ENCODE assay signal across 10 cellular contexts in the genomic region with DNA sequence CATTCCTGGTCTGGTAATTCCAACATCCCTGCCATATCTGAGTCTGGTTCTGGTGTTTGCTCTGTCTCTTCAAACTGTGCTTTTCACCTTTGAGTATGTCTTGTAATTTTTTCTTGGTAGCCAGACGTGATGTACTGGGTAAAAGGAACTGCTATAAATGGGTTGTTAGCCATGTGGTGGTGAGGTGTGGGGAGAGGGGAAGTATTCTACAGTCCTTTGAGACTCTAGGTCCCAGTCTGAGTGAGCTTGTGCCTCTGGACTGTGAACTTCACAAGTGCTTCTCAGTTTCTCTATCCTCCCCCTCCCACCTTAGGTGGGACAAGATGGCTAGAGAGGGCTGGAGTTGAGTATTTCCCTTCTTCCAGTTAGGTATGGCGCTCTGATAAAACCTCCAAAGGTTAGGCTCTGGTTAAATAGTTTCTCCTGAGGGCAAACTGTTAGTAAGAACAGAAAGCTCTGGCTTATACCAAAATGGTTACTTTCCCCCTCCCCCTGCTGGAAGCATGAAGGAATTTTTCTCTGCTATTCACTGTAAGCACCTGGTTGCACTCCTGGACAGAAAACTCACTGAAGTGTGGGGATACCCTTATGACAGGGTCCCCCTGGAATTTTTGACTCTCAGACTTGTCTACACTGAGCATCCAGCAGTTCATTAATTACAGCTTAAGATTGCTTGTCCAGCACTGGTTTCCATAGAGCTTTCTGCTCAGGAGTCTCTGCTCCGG.
DNase-seq lines count a peak whose midpoint lies in the region; ATAC-seq and TF ChIP-seq lines count a peak whose summit lies in the region.
"Had no signal": no experiment of that assay in that cellular context is flagged by ENCODE, and none has a peak within 500 bp of the region (broad histone marks: within the 10 kb centered on the region; RNA-seq: fewer than 3 reads in every experiment).

No MANE protein-coding gene starts in this region.

- no peak overlapping the region for H3K4me3 ChIP-seq in effector memory CD4-positive, alpha-beta T cell (ENCODE audit: insufficient read depth, low read depth, low read length, poor library complexity, severe bottlenecking)

- peaks cover 13% of the 10 kb centered on the region for H3K4me1 ChIP-seq in effector memory CD4-positive, alpha-beta T cell (ENCODE audit: control insufficient read depth, insufficient read depth, low read length, poor library complexity, severe bottlenecking)

- peaks cover 19% of the 10 kb centered on the region for H3K4me1 Mint-ChIP-seq in endothelial cell (ENCODE audit: unreplicated experiment)
- peaks cover 27% of the 10 kb centered on the region for H3K4me1 Mint-ChIP-seq in stimulated activated memory B cell treated with anti-CD40 and anti-IgM and Interleukin-4, amounts not matched to agents 10 μg/mL and 1 μg/mL and 100 μg/mL, for 72 hours
- peaks cover 18% of the 10 kb centered on the region for H3K4me1 Mint-ChIP-seq in activated CD4-positive, alpha-beta T cell treated with anti-CD3 and anti-CD28 coated beads, Interleukin-2, amount 10 ng/mL, durations not matched to agents 24 days and 14 days

- no peak overlapping the region for H3K4me3 Mint-ChIP-seq in endothelial cell (ENCODE audit: unreplicated experiment)
- H3K4me3 Mint-ChIP-seq in stimulated activated memory B cell treated with anti-CD40 and anti-IgM and Interleukin-4, amounts not matched to agents 10 μg/mL and 1 μg/mL and 100 μg/mL, for 72 hours, result no peak overlapping the region
- H3K4me3 Mint-ChIP-seq in activated CD4-positive, alpha-beta T cell treated with anti-CD3 and anti-CD28 coated beads, Interleukin-2, amount 10 ng/mL, durations not matched to agents 24 days and 14 days, result no peak overlapping the region

- H3K27ac Mint-ChIP-seq in endothelial cell (ENCODE audit: unreplicated experiment), result no peak overlapping the region
- no peak overlapping the region for H3K27ac Mint-ChIP-seq in stimulated activated memory B cell treated with anti-CD40 and anti-IgM and Interleukin-4, amounts not matched to agents 10 μg/mL and 1 μg/mL and 100 μg/mL, for 72 hours
- H3K27ac Mint-ChIP-seq in activated CD4-positive, alpha-beta T cell treated with anti-CD3 and anti-CD28 coated beads, Interleukin-2, amount 10 ng/mL, durations not matched to agents 24 days and 14 days, result no peak overlapping the region

- peak; percentile 46 for TF ChIP-seq CTCF in endothelial cell (IDR thresholded peaks at IDR 0.05; ENCODE audit: unreplicated experiment)

- no peaks in the 10 kb centered on the region for H3K9me3 ChIP-seq in effector memory CD4-positive, alpha-beta T cell (ENCODE audit: control insufficient read depth, low read length)

- H3K27ac ChIP-seq in effector memory CD4-positive, alpha-beta T cell (ENCODE audit: insufficient read depth, low read length, poor library complexity, severe bottlenecking), result no peak overlapping the region

- H3K9me3 Mint-ChIP-seq in endothelial cell (ENCODE audit: unreplicated experiment), result no peaks in the 10 kb centered on the region
- no peaks in the 10 kb centered on the region for H3K9me3 Mint-ChIP-seq in stimulated activated memory B cell treated with anti-CD40 and anti-IgM and Interleukin-4, amounts not matched to agents 10 μg/mL and 1 μg/mL and 100 μg/mL, for 72 hours
- H3K9me3 Mint-ChIP-seq in activated CD4-positive, alpha-beta T cell treated with anti-CD3 and anti-CD28 coated beads, Interleukin-2, amount 10 ng/mL, durations not matched to agents 24 days and 14 days, result no peaks in the 10 kb centered on the region

- H3K36me3 ChIP-seq in effector memory CD4-positive, alpha-beta T cell (ENCODE audit: control insufficient read depth, insufficient read depth, low read length), result no peaks in the 10 kb centered on the region

- H3K36me3 Mint-ChIP-seq in endothelial cell (ENCODE audit: low read depth, unreplicated experiment), result no peaks in the 10 kb centered on the region
- peaks cover 7% of the 10 kb centered on the region for H3K36me3 Mint-ChIP-seq in stimulated activated memory B cell treated with anti-CD40 and anti-IgM and Interleukin-4, amounts not matched to agents 10 μg/mL and 1 μg/mL and 100 μg/mL, for 72 hours
- no peaks in the 10 kb centered on the region for H3K36me3 Mint-ChIP-seq in activated CD4-positive, alpha-beta T cell treated with anti-CD3 and anti-CD28 coated beads, Interleukin-2, amount 10 ng/mL, durations not matched to agents 24 days and 14 days (ENCODE audit: low read depth)

- no peaks in the 10 kb centered on the region for H3K27me3 ChIP-seq in effector memory CD4-positive, alpha-beta T cell (replicated peaks; ENCODE audit: control insufficient read depth, insufficient read depth, low read length, poor library complexity, severe bottlenecking)

- ATAC-seq in stimulated activated memory B cell treated with anti-CD40 and anti-IgM and Interleukin-4, amounts not matched to agents 10 μg/mL and 1 μg/mL and 100 μg/mL, for 72 hours, result peak; percentile 65

- DNase-seq in SKM-1 treated with dmso at 0.1 percent for 144 hours (lab: John Stamatoyannopoulos, UW; ENCODE audit: unreplicated experiment) (peak; percentile 43), SKM-1 (lab: John Stamatoyannopoulos, UW; ENCODE audit: unreplicated experiment) (no peak), M059J (ENCODE audit: low read depth) (peak; percentile 45), endothelial cell (ENCODE audit: low spot score) (no peak), NCI-H446 treated with DMSO at 0.1 percent for 48 hours (lab: John Stamatoyannopoulos, UW) (no peak)
- no peak for DNase-seq in effector memory CD4-positive, alpha-beta T cell
- no peak for DNase-seq in activated CD4-positive, alpha-beta T cell treated with anti-CD3 and anti-CD28 coated beads, Interleukin-2, amount 10 ng/mL, durations not matched to agents 24 days and 14 days
- DNase-seq: Right ventricle myocardium superior; stimulated activated naive CD4-positive, alpha-beta T cell had no signal

- no peaks in the 10 kb centered on the region for H3K27me3 Mint-ChIP-seq in endothelial cell (ENCODE audit: unreplicated experiment)
- peaks cover 21% of the 10 kb centered on the region for H3K27me3 Mint-ChIP-seq in stimulated activated memory B cell treated with anti-CD40 and anti-IgM and Interleukin-4, amounts not matched to agents 10 μg/mL and 1 μg/mL and 100 μg/mL, for 72 hours
- peaks cover 71% of the 10 kb centered on the region for H3K27me3 Mint-ChIP-seq in activated CD4-positive, alpha-beta T cell treated with anti-CD3 and anti-CD28 coated beads, Interleukin-2, amount 10 ng/mL, durations not matched to agents 24 days and 14 days

- intact Hi-C loops in activated CD4-positive, alpha-beta T cell treated with anti-CD3 and anti-CD28 coated beads, Interleukin-2, amount 10 ng/mL, durations not matched to agents 24 days and 14 days (cut with micrococcal nuclease), result no loop called here

Comparison
In these comparisons a context has a peak if more than half of its experiments do, and no peak if none do; other contexts are left out.
1. DNase-seq: peak in SKM-1 treated with dmso at 0.1 percent for 144 hours (single experiment) and M059J (single experiment); none in SKM-1 (single experiment), endothelial cell (single experiment), effector memory CD4-positive, alpha-beta T cell (0 of 3), NCI-H446 treated with DMSO at 0.1 percent for 48 hours (single experiment) and activated CD4-positive, alpha-beta T cell treated with anti-CD3 and anti-CD28 coated beads, Interleukin-2, amount 10 ng/mL, durations not matched to agents 24 days and 14 days (single experiment).